ENCODE assay signal across 16 cellular contexts in genomic region chr10:101005869-101006567, GRCh38.
"Had no signal": no experiment of that assay in that cellular context is flagged by ENCODE, and none has a peak within 500 bp of the region (broad histone marks: within the 10 kb centered on the region; RNA-seq: fewer than 3 reads in every experiment).

No MANE protein-coding gene starts in this region.

- H3K27ac ChIP-seq: brain microvascular endothelial cell, foreskin keratinocyte had no signal

- ATAC-seq: activated CD8-positive, alpha-beta T cell treated with anti-CD3 and anti-CD28 coated beads, Interleukin-2, amount 10 ng/mL, durations not matched to agents 7 days and 5 days; activated T-cell treated with anti-CD3 and anti-CD28 coated beads, Interleukin-2, amount 50 U/mL, for 72 hours; effector memory CD8-positive, alpha-beta T cell; foreskin keratinocyte; naive thymus-derived CD8-positive, alpha-beta T cell had no signal

- H3K27me3 ChIP-seq: brain microvascular endothelial cell, foreskin keratinocyte, stomach, uterus had no signal

- H3K4me3 ChIP-seq: prostate gland, stomach, uterus had no signal

- H3K36me3 ChIP-seq: uterus had no signal

- DNase-seq: activated CD4-positive, alpha-beta T cell treated with anti-CD3 and anti-CD28 coated beads for 4 hours; activated CD8-positive, alpha-beta memory T cell treated with anti-CD3 and anti-CD28 coated beads, Interleukin-2, amount 50 U/mL, for 4 hours; activated CD8-positive, alpha-beta T cell treated with anti-CD3 and anti-CD28 coated beads, Interleukin-2, amount 10 ng/mL, durations not matched to agents 7 days and 5 days; activated gamma-delta T cell; activated T-cell treated with anti-CD3 and anti-CD28 coated beads, Interleukin-2, amount 50 U/mL, for 72 hours; amniotic stem cell; brain microvascular endothelial cell; cerebellar nuclear complex; effector memory CD8-positive, alpha-beta T cell; foreskin keratinocyte; naive thymus-derived CD8-positive, alpha-beta T cell; occipital lobe; stimulated activated CD4-positive, alpha-beta T cell treated with anti-CD3 and anti-CD28 coated beads, Interleukin-1b, Interleukin-23, amount 100 ng/mL, for 48 hours; stomach had no signal

- H3K9me3 ChIP-seq: prostate gland, stomach, uterus had no signal
